2 cellular contexts compared by ENCODE assay signal in the genomic region with DNA sequence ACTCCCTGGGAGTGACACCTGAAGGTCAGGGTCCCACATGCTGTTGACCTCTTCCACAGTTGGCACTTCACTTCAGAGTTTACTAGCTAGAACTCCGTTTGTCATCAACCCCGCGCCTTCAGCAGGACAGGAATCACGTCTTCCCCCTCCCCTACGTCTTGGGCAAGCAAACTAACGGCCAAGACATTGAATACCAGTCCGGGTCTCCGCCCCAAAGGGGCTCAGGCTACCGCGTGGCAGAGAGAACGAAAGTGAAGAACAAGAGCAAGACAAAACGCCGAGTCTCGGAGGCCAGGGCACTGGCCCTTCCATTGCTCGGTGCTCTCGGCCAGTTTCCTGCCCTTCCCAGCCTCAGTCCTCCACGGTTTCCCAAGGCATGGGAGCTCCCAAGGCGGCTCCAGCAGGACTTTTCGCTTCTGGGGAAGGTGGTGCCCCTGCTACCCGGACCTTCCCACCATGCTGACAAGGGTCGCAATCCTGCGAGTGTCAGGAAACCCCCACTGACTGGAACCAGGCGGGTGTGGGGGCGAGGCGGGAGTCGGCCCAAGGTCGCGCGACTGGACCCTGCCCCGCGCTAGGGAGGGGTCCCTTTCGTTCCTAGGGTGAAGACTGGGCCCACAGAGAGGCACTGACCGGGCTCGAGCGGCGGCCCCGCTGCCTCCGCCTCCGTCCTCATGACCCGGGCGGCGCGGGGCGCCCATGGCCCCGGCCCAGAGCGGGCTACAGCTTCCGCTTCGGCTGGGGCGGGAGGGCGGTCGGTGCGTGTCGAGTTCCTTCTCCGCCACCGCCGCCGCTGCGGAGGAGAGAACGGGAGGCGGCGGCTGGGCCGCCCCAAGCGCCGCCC.
TF ChIP-seq lines count a peak whose summit lies in the region.

TSS of gene GUCD1 (minus strand) at position 823 of the 844 bp plus-strand sequence. CDS start at position 676, 147 bp downstream.

TF ChIP-seq in HEK293, 187 proteins besides CTCF, POLR2A, EP300 and RAD21 (continued from another document and continues in another):
- TF ChIP-seq, protein P1, sequence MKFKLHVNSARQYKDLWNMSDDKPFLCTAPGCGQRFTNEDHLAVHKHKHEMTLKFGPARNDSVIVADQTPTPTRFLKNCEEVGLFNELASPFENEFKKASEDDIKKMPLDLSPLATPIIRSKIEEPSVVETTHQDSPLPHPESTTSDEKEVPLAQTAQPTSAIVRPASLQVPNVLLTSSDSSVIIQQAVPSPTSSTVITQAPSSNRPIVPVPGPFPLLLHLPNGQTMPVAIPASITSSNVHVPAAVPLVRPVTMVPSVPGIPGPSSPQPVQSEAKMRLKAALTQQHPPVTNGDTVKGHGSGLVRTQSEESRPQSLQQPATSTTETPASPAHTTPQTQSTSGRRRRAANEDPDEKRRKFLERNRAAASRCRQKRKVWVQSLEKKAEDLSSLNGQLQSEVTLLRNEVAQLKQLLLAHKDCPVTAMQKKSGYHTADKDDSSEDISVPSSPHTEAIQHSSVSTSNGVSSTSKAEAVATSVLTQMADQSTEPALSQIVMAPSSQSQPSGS (tag by site-specific recombination; IDR thresholded peaks at IDR 0.05; ENCODE audit: low read depth): no peak
- no peak for TF ChIP-seq ZNF629 (tag by site-specific recombination; IDR thresholded peaks at IDR 0.05)
- TF ChIP-seq, protein P2, sequence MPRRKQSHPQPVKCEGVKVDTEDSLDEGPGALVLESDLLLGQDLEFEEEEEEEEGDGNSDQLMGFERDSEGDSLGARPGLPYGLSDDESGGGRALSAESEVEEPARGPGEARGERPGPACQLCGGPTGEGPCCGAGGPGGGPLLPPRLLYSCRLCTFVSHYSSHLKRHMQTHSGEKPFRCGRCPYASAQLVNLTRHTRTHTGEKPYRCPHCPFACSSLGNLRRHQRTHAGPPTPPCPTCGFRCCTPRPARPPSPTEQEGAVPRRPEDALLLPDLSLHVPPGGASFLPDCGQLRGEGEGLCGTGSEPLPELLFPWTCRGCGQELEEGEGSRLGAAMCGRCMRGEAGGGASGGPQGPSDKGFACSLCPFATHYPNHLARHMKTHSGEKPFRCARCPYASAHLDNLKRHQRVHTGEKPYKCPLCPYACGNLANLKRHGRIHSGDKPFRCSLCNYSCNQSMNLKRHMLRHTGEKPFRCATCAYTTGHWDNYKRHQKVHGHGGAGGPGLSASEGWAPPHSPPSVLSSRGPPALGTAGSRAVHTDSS (tag by site-specific recombination; IDR thresholded peaks at IDR 0.05): no peak
- no peak for TF ChIP-seq TSHZ1 (tag by site-specific recombination; IDR thresholded peaks at IDR 0.05; ENCODE audit: borderline replicate concordance)
- no peak for TF ChIP-seq ZNF501 (tag by site-specific recombination; IDR thresholded peaks at IDR 0.05)
- TF ChIP-seq, protein P3, sequence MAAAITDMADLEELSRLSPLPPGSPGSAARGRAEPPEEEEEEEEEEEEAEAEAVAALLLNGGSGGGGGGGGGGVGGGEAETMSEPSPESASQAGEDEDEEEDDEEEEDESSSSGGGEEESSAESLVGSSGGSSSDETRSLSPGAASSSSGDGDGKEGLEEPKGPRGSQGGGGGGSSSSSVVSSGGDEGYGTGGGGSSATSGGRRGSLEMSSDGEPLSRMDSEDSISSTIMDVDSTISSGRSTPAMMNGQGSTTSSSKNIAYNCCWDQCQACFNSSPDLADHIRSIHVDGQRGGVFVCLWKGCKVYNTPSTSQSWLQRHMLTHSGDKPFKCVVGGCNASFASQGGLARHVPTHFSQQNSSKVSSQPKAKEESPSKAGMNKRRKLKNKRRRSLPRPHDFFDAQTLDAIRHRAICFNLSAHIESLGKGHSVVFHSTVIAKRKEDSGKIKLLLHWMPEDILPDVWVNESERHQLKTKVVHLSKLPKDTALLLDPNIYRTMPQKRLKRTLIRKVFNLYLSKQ (tag by site-specific recombination; IDR thresholded peaks at IDR 0.05; ENCODE audit: borderline replicate concordance): no peak
- no peak for TF ChIP-seq ZNF394 (tag by site-specific recombination; IDR thresholded peaks at IDR 0.05; ENCODE audit: borderline replicate concordance)
- no peak for TF ChIP-seq ZSCAN18 (tag by site-specific recombination; IDR thresholded peaks at IDR 0.05)
- no peak for TF ChIP-seq ZNF169 (tag by site-specific recombination; IDR thresholded peaks at IDR 0.05)
- no peak for TF ChIP-seq ZBTB8A (tag by site-specific recombination; IDR thresholded peaks at IDR 0.05)
- no peak for TF ChIP-seq HOXA7 (CRISPR knock-in tag; IDR thresholded peaks at IDR 0.05; ENCODE audit: borderline replicate concordance)
- TF ChIP-seq ZNF837 (tag by site-specific recombination; IDR thresholded peaks at IDR 0.05): no peak
- TF ChIP-seq ZNF274 (IDR thresholded peaks at IDR 0.05; ENCODE audit: low read length): no peak
- TF ChIP-seq ZNF274 (tag by site-specific recombination; IDR thresholded peaks at IDR 0.05; ENCODE audit: borderline replicate concordance): no peak
- no peak for TF ChIP-seq KLF16 (tag by site-specific recombination; IDR thresholded peaks at IDR 0.05)
- TF ChIP-seq ZNF777 (tag by site-specific recombination; IDR thresholded peaks at IDR 0.05; ENCODE audit: borderline replicate concordance): no peak
- TF ChIP-seq ZBTB17 (tag by site-specific recombination; IDR thresholded peaks at IDR 0.05): peak; percentile 81

TF ChIP-seq in GM12878, 131 proteins besides CTCF, POLR2A, EP300 and RAD21 (continued from another document):
- TF ChIP-seq, protein P4, sequence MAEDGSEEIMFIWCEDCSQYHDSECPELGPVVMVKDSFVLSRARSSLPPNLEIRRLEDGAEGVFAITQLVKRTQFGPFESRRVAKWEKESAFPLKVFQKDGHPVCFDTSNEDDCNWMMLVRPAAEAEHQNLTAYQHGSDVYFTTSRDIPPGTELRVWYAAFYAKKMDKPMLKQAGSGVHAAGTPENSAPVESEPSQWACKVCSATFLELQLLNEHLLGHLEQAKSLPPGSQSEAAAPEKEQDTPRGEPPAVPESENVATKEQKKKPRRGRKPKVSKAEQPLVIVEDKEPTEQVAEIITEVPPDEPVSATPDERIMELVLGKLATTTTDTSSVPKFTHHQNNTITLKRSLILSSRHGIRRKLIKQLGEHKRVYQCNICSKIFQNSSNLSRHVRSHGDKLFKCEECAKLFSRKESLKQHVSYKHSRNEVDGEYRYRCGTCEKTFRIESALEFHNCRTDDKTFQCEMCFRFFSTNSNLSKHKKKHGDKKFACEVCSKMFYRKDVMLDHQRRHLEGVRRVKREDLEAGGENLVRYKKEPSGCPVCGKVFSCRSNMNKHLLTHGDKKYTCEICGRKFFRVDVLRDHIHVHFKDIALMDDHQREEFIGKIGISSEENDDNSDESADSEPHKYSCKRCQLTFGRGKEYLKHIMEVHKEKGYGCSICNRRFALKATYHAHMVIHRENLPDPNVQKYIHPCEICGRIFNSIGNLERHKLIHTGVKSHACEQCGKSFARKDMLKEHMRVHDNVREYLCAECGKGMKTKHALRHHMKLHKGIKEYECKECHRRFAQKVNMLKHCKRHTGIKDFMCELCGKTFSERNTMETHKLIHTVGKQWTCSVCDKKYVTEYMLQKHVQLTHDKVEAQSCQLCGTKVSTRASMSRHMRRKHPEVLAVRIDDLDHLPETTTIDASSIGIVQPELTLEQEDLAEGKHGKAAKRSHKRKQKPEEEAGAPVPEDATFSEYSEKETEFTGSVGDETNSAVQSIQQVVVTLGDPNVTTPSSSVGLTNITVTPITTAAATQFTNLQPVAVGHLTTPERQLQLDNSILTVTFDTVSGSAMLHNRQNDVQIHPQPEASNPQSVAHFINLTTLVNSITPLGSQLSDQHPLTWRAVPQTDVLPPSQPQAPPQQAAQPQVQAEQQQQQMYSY (CRISPR knock-in tag; IDR thresholded peaks at IDR 0.05): no peak
- TF ChIP-seq POLR2AphosphoS2 (IDR thresholded peaks at IDR 0.05; ENCODE audit: low read depth, low read length): peak; percentile 24; the same call in 1 of the 2 replicates
- TF ChIP-seq POLR2AphosphoS5 (IDR thresholded peaks at IDR 0.05; ENCODE audit: low read length): peak; percentile 65; the same call in 1 of the 2 replicates
- TF ChIP-seq MYB (IDR thresholded peaks at IDR 0.05; ENCODE audit: borderline replicate concordance, low read depth, low read length): no peak
- no peak for TF ChIP-seq ZNF274 (IDR thresholded peaks at IDR 0.05; ENCODE audit: insufficient read depth, insufficient read length)
- TF ChIP-seq TAF1 (IDR thresholded peaks at IDR 0.05; ENCODE audit: borderline replicate concordance, low read depth, low read length): 0 out of 2 replicates have a peak, but pooled peaks have one; percentile 8
- TF ChIP-seq, protein P5, sequence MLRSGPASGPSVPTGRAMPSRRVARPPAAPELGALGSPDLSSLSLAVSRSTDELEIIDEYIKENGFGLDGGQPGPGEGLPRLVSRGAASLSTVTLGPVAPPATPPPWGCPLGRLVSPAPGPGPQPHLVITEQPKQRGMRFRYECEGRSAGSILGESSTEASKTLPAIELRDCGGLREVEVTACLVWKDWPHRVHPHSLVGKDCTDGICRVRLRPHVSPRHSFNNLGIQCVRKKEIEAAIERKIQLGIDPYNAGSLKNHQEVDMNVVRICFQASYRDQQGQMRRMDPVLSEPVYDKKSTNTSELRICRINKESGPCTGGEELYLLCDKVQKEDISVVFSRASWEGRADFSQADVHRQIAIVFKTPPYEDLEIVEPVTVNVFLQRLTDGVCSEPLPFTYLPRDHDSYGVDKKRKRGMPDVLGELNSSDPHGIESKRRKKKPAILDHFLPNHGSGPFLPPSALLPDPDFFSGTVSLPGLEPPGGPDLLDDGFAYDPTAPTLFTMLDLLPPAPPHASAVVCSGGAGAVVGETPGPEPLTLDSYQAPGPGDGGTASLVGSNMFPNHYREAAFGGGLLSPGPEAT (IDR thresholded peaks at IDR 0.05; ENCODE audit: low read depth): peak; percentile 40; the same call in 1 of the 2 replicates
- no peak for TF ChIP-seq E2F4 (IDR thresholded peaks at IDR 0.05; ENCODE audit: low read depth, low read length)
TF ChIP-seq in GM12878: peak in this region for 18.
